ENCODE assay signal across 8 cellular contexts in the genomic region with DNA sequence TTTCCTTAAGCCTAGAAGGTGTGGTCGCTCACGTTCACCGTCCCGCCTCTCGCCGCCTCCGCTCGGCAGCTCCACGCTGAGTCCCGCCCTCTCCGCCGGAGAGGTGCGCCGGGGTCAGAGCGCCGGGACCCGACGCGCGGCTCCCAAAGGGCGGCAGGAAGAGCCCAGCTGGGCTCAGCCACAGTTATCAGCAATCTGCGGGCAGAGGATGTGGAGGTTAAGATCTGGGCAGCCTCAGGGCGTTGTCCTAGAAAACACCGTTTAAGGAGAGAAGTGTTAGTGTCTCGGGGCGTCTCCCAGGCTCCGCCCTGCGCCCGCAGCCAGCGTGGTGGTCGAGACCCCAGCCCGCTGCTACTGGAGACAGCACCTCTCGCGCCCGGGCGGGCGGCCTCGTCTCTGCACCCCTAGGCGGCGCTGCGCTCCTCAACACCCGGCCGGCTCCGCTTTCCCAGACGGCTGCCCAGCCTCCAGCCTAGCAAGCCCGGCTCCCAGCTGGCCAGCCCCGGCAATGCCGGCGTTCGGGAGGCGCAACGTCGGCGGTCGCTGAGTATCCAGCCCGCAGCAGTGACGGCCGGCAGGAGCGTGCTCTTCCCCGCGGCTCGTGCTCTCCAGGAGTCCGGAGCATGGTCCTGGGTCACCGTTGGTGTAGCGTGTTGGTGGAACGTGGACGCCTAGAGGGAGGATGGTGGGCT. TPM values are rescaled to one million over a fixed set of nuclear protein-coding genes. Genes with fewer than 3 reads are reported as not detected.
DNase-seq lines count a peak whose midpoint lies in the region; ATAC-seq and TF ChIP-seq lines count a peak whose summit lies in the region.

A gene with protein sequence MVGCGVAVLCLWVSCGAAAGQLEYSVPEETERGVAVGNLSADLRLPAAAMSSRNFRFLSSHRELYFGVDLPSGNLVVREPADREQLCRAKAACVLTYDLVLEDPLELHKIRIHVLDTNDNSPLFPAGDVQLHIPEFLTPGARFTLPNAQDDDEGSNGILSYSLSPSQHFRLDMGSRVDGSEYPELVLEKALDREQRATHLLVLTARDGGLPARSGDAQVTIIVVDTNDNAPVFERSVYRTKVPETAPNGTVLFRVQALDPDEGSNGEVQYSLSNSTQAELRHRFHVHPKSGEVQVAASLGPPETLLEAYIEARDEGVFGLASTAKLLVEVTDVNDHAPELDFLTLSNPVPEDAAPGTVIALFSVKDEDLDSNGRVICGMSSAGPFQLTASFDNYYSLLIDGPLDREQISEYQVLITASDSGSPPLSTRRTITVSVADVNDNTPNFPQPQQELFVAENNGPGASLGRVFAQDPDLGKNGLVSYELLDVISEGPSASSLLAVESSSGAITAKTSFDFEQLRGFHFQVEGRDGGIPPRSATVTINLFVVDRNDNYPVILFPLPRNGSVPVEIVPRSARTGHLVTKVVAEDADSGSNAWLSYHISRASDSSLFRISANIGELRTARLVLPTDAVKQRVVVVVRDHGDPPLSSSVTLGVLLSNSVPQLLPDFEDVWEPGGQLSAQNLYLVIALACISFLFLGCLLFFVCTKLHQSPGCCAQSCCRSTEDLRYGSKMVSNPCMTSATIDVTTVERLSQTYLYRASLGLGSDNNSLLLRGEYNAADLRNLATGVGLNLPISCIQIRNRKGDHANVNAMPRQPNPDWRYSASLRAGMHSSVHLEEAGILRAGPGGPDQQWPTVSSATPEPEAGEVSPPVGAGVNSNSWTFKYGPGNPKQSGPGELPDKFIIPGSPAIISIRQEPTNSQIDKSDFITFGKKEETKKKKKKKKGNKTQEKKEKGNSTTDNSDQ (plus strand): TSS at position 89 of the 692 bp plus-strand sequence. CDS start 594 bp downstream, at position 683.

- H3K4me2 ChIP-seq in fibroblast of lung (ENCODE audit: extremely low read depth, insufficient read depth, low read length), result peak within 1 kb of the TSS; percentile 71
- H3K4me2 ChIP-seq in MM.1S (ENCODE audit: low read depth, low read length), result no peak within 1 kb of the TSS

- no peaks in the 10 kb centered on the region for H3F3A ChIP-seq in MM.1S (ENCODE audit: insufficient read depth, low read length)

- TF ChIP-seq CTCF in activated B cell treated with CpG ODN at 0.5 μM for 24 hours (IDR thresholded peaks at IDR 0.05) (no peak), fibroblast of lung (conservative IDR thresholded peaks at IDR 0.05 in 1 of 2, IDR thresholded peaks at IDR 0.05 in 1 of 2; ENCODE audit: low read depth in 1 of 2, low read length in 2 of 2) (peak; percentile 27 to 44), MM.1S (IDR thresholded peaks at IDR 0.05; ENCODE audit: low read length) (no peak)

- peaks cover 4% of the 10 kb centered on the region for H3K4me1 Mint-ChIP-seq in activated B cell treated with CpG ODN at 0.5 μM for 24 hours

- intact Hi-C loops in activated B cell treated with CpG ODN at 0.5 μM for 24 hours (cut with micrococcal nuclease), result no loop called here

- peaks cover 41% of the 10 kb centered on the region for H3K27me3 Mint-ChIP-seq in activated B cell treated with CpG ODN at 0.5 μM for 24 hours

- H3K27me3 ChIP-seq in fibroblast of lung (ENCODE audit: control insufficient read depth, insufficient read depth, low read length) (peaks cover 6% of the 10 kb centered on the region), mucosa of stomach (ENCODE audit: control insufficient read depth, insufficient read depth, low read length) (peaks cover 31% of the 10 kb centered on the region), MM.1S (replicated peaks; ENCODE audit: insufficient read depth, low read length) (no peaks in the 10 kb centered on the region)

- peaks cover 2% of the 10 kb centered on the region for H3K9me3 Mint-ChIP-seq in activated B cell treated with CpG ODN at 0.5 μM for 24 hours

- H3K4me3 Mint-ChIP-seq in activated B cell treated with CpG ODN at 0.5 μM for 24 hours, result peak within 1 kb of the TSS; percentile 41

- H3K27ac ChIP-seq in fibroblast of lung (ENCODE audit: insufficient read depth, low read length) (no peak within 1 kb of the TSS), MM.1S (ENCODE audit: low read length) (no peak within 1 kb of the TSS)

- H3K79me2 ChIP-seq in fibroblast of lung (ENCODE audit: control insufficient read depth, insufficient read depth, low read length) (no peaks in the 10 kb centered on the region), MM.1S (ENCODE audit: low read length) (no peaks in the 10 kb centered on the region)

- H3K9ac ChIP-seq in fibroblast of lung (ENCODE audit: insufficient read depth, low read length) (no peak within 1 kb of the TSS), mucosa of stomach (ENCODE audit: low read length) (no peak within 1 kb of the TSS), MM.1S (ENCODE audit: low read length) (no peak within 1 kb of the TSS)

- peak; percentile 93 for DNase-seq in D341Med (ENCODE audit: low spot score)
- DNase-seq in NCI-H1105 (lab: John Stamatoyannopoulos, UW), result peak; percentile 69
- DNase-seq in activated B cell treated with CpG ODN at 0.5 μM for 24 hours, result no peak
- peak; percentile 27 to 30 for DNase-seq in fibroblast of lung (ENCODE audit: low read depth in 2 of 2)
- peak; percentile 82 for DNase-seq in superior temporal gyrus (ENCODE audit: extremely low spot score)
- no peak for DNase-seq in MM.1S

- H3K4me3 ChIP-seq in fibroblast of lung (replicated peaks in 1 of 4; ENCODE audit: control extremely low read depth in 1 of 4, insufficient read depth in 1 of 4, low read depth in 3 of 4, low read length in 4 of 4), result peak within 1 kb of the TSS; percentile 18 to 41 (median 31)
- peak within 1 kb of the TSS; percentile 45 for H3K4me3 ChIP-seq in mucosa of stomach (ENCODE audit: low read length)
- H3K4me3 ChIP-seq in MM.1S (ENCODE audit: low read length), result no peak within 1 kb of the TSS

- no peak within 1 kb of the TSS for H3K27ac Mint-ChIP-seq in activated B cell treated with CpG ODN at 0.5 μM for 24 hours

- H3K9me3 ChIP-seq in fibroblast of lung (ENCODE audit: control insufficient read depth, insufficient read depth, low read depth, low read length) (no peaks in the 10 kb centered on the region), mucosa of stomach (ENCODE audit: control insufficient read depth, low read length) (no peaks in the 10 kb centered on the region), MM.1S (replicated peaks; ENCODE audit: insufficient read depth, low read length) (no peaks in the 10 kb centered on the region)

- no peaks in the 10 kb centered on the region for H3K36me3 Mint-ChIP-seq in activated B cell treated with CpG ODN at 0.5 μM for 24 hours (ENCODE audit: low read depth)

- H3K36me3 ChIP-seq in fibroblast of lung (ENCODE audit: control insufficient read depth, insufficient read depth, low read length) (no peaks in the 10 kb centered on the region), mucosa of stomach (ENCODE audit: control insufficient read depth, insufficient read depth, low read length) (no peaks in the 10 kb centered on the region), MM.1S (replicated peaks; ENCODE audit: insufficient read depth, low read length) (no peaks in the 10 kb centered on the region)

- CTCF ChIA-PET in activated B cell treated with CpG ODN at 0.5 μM for 24 hours (lab: Charles Lee), result no interaction called here

- H3K4me1 ChIP-seq in fibroblast of lung (ENCODE audit: control insufficient read depth, extremely low read depth, insufficient read depth, low read length), result no peaks in the 10 kb centered on the region
- H3K4me1 ChIP-seq in mucosa of stomach (ENCODE audit: control insufficient read depth, insufficient read depth, low read length), result peaks cover 7% of the 10 kb centered on the region
- no peaks in the 10 kb centered on the region for H3K4me1 ChIP-seq in MM.1S (ENCODE audit: low read length)

- H4K20me1 ChIP-seq in fibroblast of lung (ENCODE audit: control insufficient read depth, extremely low read depth, insufficient read depth, low read length) (no peaks in the 10 kb centered on the region), MM.1S (ENCODE audit: insufficient read depth, low read length) (no peaks in the 10 kb centered on the region)

- no peak for ATAC-seq in activated B cell treated with CpG ODN at 0.5 μM for 24 hours (ENCODE audit: low read depth)
- ATAC-seq in GM21367 (IDR thresholded peaks at IDR 0.05; ENCODE audit: unreplicated experiment), result no peak

- H2AFZ ChIP-seq in fibroblast of lung (ENCODE audit: low read length) (peak within 1 kb of the TSS; percentile 71), MM.1S (ENCODE audit: low read length) (no peak within 1 kb of the TSS)

- no peaks in the 10 kb centered on the region for H3K9me2 ChIP-seq in MM.1S (replicated peaks; ENCODE audit: insufficient read depth, low read length)

- POLR2A ChIA-PET in activated B cell treated with CpG ODN at 0.5 μM for 24 hours (lab: Charles Lee), result no interaction called here

RNA-seq across cellular contexts. Expression of the gene that starts here (rescaled TPM):
- total RNA-seq in activated B cell treated with CpG ODN at 0.5 μM for 24 hours (not detected in 2 replicates), fibroblast of lung (0.51 and 0.66 TPM in 2 replicates)
- polyA plus RNA-seq in fibroblast of lung, result 0.01 and 0.14 TPM in 2 replicates
- 0.02 TPM in 1 of 2 replicates, not detected in the other for polyA plus RNA-seq in fibroblast of lung (2012)
- not detected in 2 replicates for polyA minus RNA-seq in fibroblast of lung (ENCODE audit: low replicate concordance)

Comparison
In these comparisons a context has a peak if more than half of its experiments do, and no peak if none do; other contexts are left out.
1. Peak in DNase-seq, H3K4me3 ChIP-seq and H3K4me2 ChIP-seq in fibroblast of lung; RNA of the gene not detected or under 1 TPM.
2. DNase-seq: peak in D341Med (single experiment), NCI-H1105 (single experiment) and superior temporal gyrus (single experiment); none in activated B cell treated with CpG ODN at 0.5 μM for 24 hours (single experiment) and MM.1S (single experiment).
3. CTCF ChIP-seq: peak in fibroblast of lung (2 of 2); none in activated B cell treated with CpG ODN at 0.5 μM for 24 hours (single experiment) and MM.1S (single experiment).